Comparison of ENCODE assay signal across 9 cellular contexts in genomic region chr17:81003711-81004335, GRCh38. TPM values are rescaled to one million over a fixed set of nuclear protein-coding genes. Genes with fewer than 3 reads are reported as not detected.
DNase-seq lines count a peak whose midpoint lies in the region; ATAC-seq and TF ChIP-seq lines count a peak whose summit lies in the region.
"Had no signal": no experiment of that assay in that cellular context is flagged by ENCODE, and none has a peak within 500 bp of the region (broad histone marks: within the 10 kb centered on the region; RNA-seq: fewer than 3 reads in every experiment).

No MANE protein-coding gene starts in this region.

- TF ChIP-seq EP300 in sigmoid colon (IDR thresholded peaks at IDR 0.05): no peak

- TF ChIP-seq CTCF in fibroblast of the aortic adventitia (IDR thresholded peaks at IDR 0.05; ENCODE audit: insufficient read depth, low read length) (no peak), sigmoid colon (IDR thresholded peaks at IDR 0.05) (no peak), tibial artery (IDR thresholded peaks at IDR 0.05) (no peak)

- H3K4me1 ChIP-seq in sigmoid colon (peaks cover 0 to 34% (median 33%) of the 10 kb centered on the region in 4 donors), tibial artery (peaks cover 0 to 22% (median 18%) of the 10 kb centered on the region in 4 donors)

- peak overlapping the region; percentile 22 for H3K4me3 ChIP-seq in fibroblast of the aortic adventitia (ENCODE audit: low read depth, low read length)
- peak overlapping the region in 3 of 4 donors; percentile 22 to 41 (median 40) for H3K4me3 ChIP-seq in sigmoid colon
- H3K4me3 ChIP-seq in tibial artery: peak overlapping the region in 1 of 2 donors; percentile 24

- peaks cover 0 to 17% (median 14%) of the 10 kb centered on the region in 4 donors for H3K36me3 ChIP-seq in sigmoid colon
- H3K36me3 ChIP-seq in tibial artery: peaks cover 12 to 18% (median 14%) of the 10 kb centered on the region in 3 donors

- peak; percentile 67 for DNase-seq in NCI-H2227 (lab: John Stamatoyannopoulos, UW; ENCODE audit: unreplicated experiment)
- no peak for DNase-seq in NCI-H2227 treated with DMSO at 0.1 percent for 48 hours (lab: John Stamatoyannopoulos, UW)
- peak; percentile 28 for DNase-seq in RPMI7951 (ENCODE audit: low read depth)
- DNase-seq in fibroblast of the aortic adventitia (ENCODE audit: low read depth): no peak
- DNase-seq in sigmoid colon: no peak
- no peak for DNase-seq in tibial artery
- DNase-seq: T1000 had no signal

- H3K27ac ChIP-seq in sigmoid colon (no peak overlapping the region), tibial artery (no peak overlapping the region)

- H3K27me3 ChIP-seq in sigmoid colon (peaks cover 16 to 44% (median 25%) of the 10 kb centered on the region in 3 donors), tibial artery (peaks cover 3 to 21% of the 10 kb centered on the region in 2 donors)

- WGBS in sigmoid colon, 2 donors: 5 to 9% methylated on average over 56 of the region's 56 CpGs

- intact Hi-C loops in sigmoid colon (cut with DNase I) (no loop called here), tibial artery (cut with DNase I; ENCODE audit: low total_unique reads) (no loop called here)

- ATAC-seq in GM19455 (IDR thresholded peaks at IDR 0.05; ENCODE audit: unreplicated experiment): no peak
- ATAC-seq in HG03378 (IDR thresholded peaks at IDR 0.05; ENCODE audit: unreplicated experiment): no peak

- TF ChIP-seq POLR2A in sigmoid colon (IDR thresholded peaks at IDR 0.05): no peak

- H3K9me3 ChIP-seq in sigmoid colon (no peaks in the 10 kb centered on the region), tibial artery (no peaks in the 10 kb centered on the region)

RNA-seq across cellular contexts. Expression of gene CHMP6, which starts 12.2 kb away (rescaled TPM):
- 6.6 and 10.5 TPM in 2 replicates for total RNA-seq in RPMI7951 (2014; rRNA removed; shearing (Covaris generic))
- 17.4 TPM in 2 replicates for total RNA-seq in fibroblast of the aortic adventitia (ENCODE audit: low replicate concordance)
- 10 to 100 TPM; 15.7 to 28.2 (median 22.2) TPM for total RNA-seq in sigmoid colon
- polyA plus RNA-seq in sigmoid colon: 10 to 100 TPM; 36.3 to 40.4 (median 37.2) TPM

RNA-seq across cellular contexts. Expression of gene BAIAP2, which starts 31.1 kb away (rescaled TPM):
- total RNA-seq in RPMI7951 (2014; rRNA removed; shearing (Covaris generic)): 9.7 and 12.6 TPM in 2 replicates
- total RNA-seq in fibroblast of the aortic adventitia (ENCODE audit: low replicate concordance) (24.3 and 27.5 TPM in 2 replicates), sigmoid colon (10 to 100 TPM; 32.6 to 52.3 (median 50.9) TPM)
- polyA plus RNA-seq in sigmoid colon: 10 to 100 TPM in 2 of 3 donors, 1 to 10 TPM in 1; 6.5 to 17.2 (median 14.4) TPM

Comparison
In these comparisons a context has a peak if more than half of its experiments do, and no peak if none do; other contexts are left out.
1. DNase-seq: peak in NCI-H2227 (single experiment) and RPMI7951 (single experiment); none in NCI-H2227 treated with DMSO at 0.1 percent for 48 hours (single experiment), fibroblast of the aortic adventitia (single experiment), sigmoid colon (single experiment) and tibial artery (0 of 2).